In the genomic region with DNA sequence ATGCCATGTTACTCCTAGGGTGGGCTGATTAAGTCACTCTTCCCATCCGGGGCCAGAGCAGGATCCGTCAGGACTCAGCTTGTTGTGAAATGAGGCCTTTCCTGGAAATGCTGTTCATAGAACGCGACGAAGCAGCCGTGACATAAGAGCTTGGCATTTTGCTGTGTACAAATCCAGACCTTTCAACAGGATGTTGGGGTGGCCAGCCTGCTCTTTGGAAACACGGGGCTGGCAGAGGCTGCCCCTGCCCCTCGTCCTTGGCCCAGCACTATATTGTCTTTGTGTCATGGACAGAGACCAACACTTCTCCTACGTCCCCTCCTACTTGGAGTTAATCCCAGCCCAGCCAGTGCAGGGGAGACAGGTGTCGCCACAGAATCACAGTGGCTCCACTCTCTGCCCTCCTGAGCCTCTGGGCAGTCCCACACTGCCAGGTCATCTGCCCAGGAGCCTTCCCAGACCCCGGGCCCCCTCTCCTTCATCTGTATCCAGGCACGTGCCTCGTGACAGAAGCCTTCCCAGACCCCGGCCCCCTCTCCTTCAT, we compare ENCODE assay signal across 11 cellular contexts. TPM values are rescaled to one million over a fixed set of nuclear protein-coding genes. Genes with fewer than 3 reads are reported as not detected.
DNase-seq lines count a peak whose midpoint lies in the region; ATAC-seq and TF ChIP-seq lines count a peak whose summit lies in the region.
"Had no signal": no experiment of that assay in that cellular context is flagged by ENCODE, and none has a peak within 500 bp of the region (broad histone marks: within the 10 kb centered on the region; RNA-seq: fewer than 3 reads in every experiment).

No MANE protein-coding gene starts in this region.

- ATAC-seq in gastrocnemius medialis, result peak; percentile 70 to 95
- no peak for ATAC-seq in GM19328 (IDR thresholded peaks at IDR 0.05; ENCODE audit: unreplicated experiment)

- DNase-seq in H4 (ENCODE audit: low spot score) (peak; percentile 14), astrocyte of the spinal cord (ENCODE audit: low read depth, low spot score) (peak; percentile 22), right atrium auricular region (ENCODE audit: low spot score) (peak; percentile 72), gastrocnemius medialis (peak in 1 of 2 donors; percentile 57), middle frontal gyrus (ENCODE audit: extremely low spot score, low spot score) (no peak), MG63 (no peak)
- no peak for DNase-seq in activated CD4-positive, alpha-beta T cell treated with anti-CD3 and anti-CD28 coated beads, Interleukin-2, amount 10 ng/mL, durations not matched to agents 7 days and 5 days
- DNase-seq: glutamatergic neuron; stimulated activated CD4-positive, alpha-beta T cell treated with anti-CD3 and anti-CD28 coated beads, Interleukin-12 subunit alpha, Interleukin-12 subunit beta, amount 100 ng/mL, for 4 hours; WERI-Rb-1 had no signal

- CTCF ChIA-PET in activated CD4-positive, alpha-beta T cell treated with anti-CD3 and anti-CD28 coated beads, Interleukin-2, amount 10 ng/mL, durations not matched to agents 7 days and 5 days (lab: Charles Lee), result no interaction called here

- TF ChIP-seq POLR2A in gastrocnemius medialis (IDR thresholded peaks at IDR 0.05), result no peak

- in situ Hi-C loops in astrocyte of the spinal cord (cut with HindIII; ENCODE audit: low sequenced_read_pairs) (no loop called here), gastrocnemius medialis (cut with MboI; ENCODE audit: low sequenced_read_pairs in 4 of 4) (no loop called here)

- H3K4me1 Mint-ChIP-seq in activated CD4-positive, alpha-beta T cell treated with anti-CD3 and anti-CD28 coated beads, Interleukin-2, amount 10 ng/mL, durations not matched to agents 7 days and 5 days, result peaks cover 1% of the 10 kb centered on the region

- no peak for TF ChIP-seq CTCF in astrocyte of the spinal cord (IDR thresholded peaks at IDR 0.05; ENCODE audit: low read depth, low read length)
- TF ChIP-seq CTCF in right atrium auricular region (IDR thresholded peaks at IDR 0.05), result no peak
- TF ChIP-seq CTCF in gastrocnemius medialis (IDR thresholded peaks at IDR 0.05 in 4 of 5, conservative IDR thresholded peaks at IDR 0.05 in 1 of 5), result no peak

- H3K27ac ChIP-seq in right atrium auricular region, result peak overlapping the region in 1 of 2 donors; percentile 31
- H3K27ac ChIP-seq in gastrocnemius medialis, result peak overlapping the region in 3 of 4 donors; percentile 61 to 64 (median 63)
- H3K27ac ChIP-seq: WERI-Rb-1 had no signal

- H3K9me3 ChIP-seq in right atrium auricular region, result no peaks in the 10 kb centered on the region
- H3K9me3 ChIP-seq in gastrocnemius medialis, result no peaks in the 10 kb centered on the region
- H3K9me3 ChIP-seq in MG63, result no peaks in the 10 kb centered on the region

- peaks cover 10% of the 10 kb centered on the region for H3K27me3 Mint-ChIP-seq in activated CD4-positive, alpha-beta T cell treated with anti-CD3 and anti-CD28 coated beads, Interleukin-2, amount 10 ng/mL, durations not matched to agents 7 days and 5 days

- no peaks in the 10 kb centered on the region for H3K9me3 Mint-ChIP-seq in activated CD4-positive, alpha-beta T cell treated with anti-CD3 and anti-CD28 coated beads, Interleukin-2, amount 10 ng/mL, durations not matched to agents 7 days and 5 days

- no peaks in the 10 kb centered on the region for H3K4me1 ChIP-seq in right atrium auricular region
- peaks cover 0 to 6% of the 10 kb centered on the region in 2 donors for H3K4me1 ChIP-seq in gastrocnemius medialis

- H3K36me3 ChIP-seq in right atrium auricular region (no peaks in the 10 kb centered on the region), gastrocnemius medialis (no peaks in the 10 kb centered on the region), MG63 (no peaks in the 10 kb centered on the region)
- H3K36me3 ChIP-seq: WERI-Rb-1 had no signal

- intact Hi-C loops in gastrocnemius medialis (cut with DNase I; ENCODE audit: low total_unique reads), result loop anchor here (2.0 kb wide), 1 partner anchor 19 kb away; a partner anchor contains a TSS

- POLR2A ChIA-PET in activated CD4-positive, alpha-beta T cell treated with anti-CD3 and anti-CD28 coated beads, Interleukin-2, amount 10 ng/mL, durations not matched to agents 7 days and 5 days (lab: Charles Lee), result no interaction called here

- H3K36me3 Mint-ChIP-seq in activated CD4-positive, alpha-beta T cell treated with anti-CD3 and anti-CD28 coated beads, Interleukin-2, amount 10 ng/mL, durations not matched to agents 7 days and 5 days (ENCODE audit: low read depth), result no peaks in the 10 kb centered on the region

- no peaks in the 10 kb centered on the region for H3K27me3 ChIP-seq in right atrium auricular region
- no peaks in the 10 kb centered on the region for H3K27me3 ChIP-seq in gastrocnemius medialis
- H3K27me3 ChIP-seq in MG63, result no peaks in the 10 kb centered on the region

- no peak overlapping the region for H3K4me3 Mint-ChIP-seq in activated CD4-positive, alpha-beta T cell treated with anti-CD3 and anti-CD28 coated beads, Interleukin-2, amount 10 ng/mL, durations not matched to agents 7 days and 5 days

- H3K27ac Mint-ChIP-seq in activated CD4-positive, alpha-beta T cell treated with anti-CD3 and anti-CD28 coated beads, Interleukin-2, amount 10 ng/mL, durations not matched to agents 7 days and 5 days, result no peak overlapping the region

- no peak overlapping the region for H3K4me3 ChIP-seq in astrocyte of the spinal cord (ENCODE audit: low read depth, low read length)
- H3K4me3 ChIP-seq in right atrium auricular region, result no peak overlapping the region
- no peak overlapping the region for H3K4me3 ChIP-seq in gastrocnemius medialis
- H3K4me3 ChIP-seq in MG63, result no peak overlapping the region

RNA-seq across cellular contexts. Expression of a gene that starts 18.6 kb away (rescaled TPM):
- total RNA-seq in H4 (2014; rRNA removed; shearing (Covaris generic)), result 87.3 and 145 TPM in 2 replicates
- total RNA-seq in right atrium auricular region (100 to 1,000 TPM; 175 to 205 TPM), gastrocnemius medialis (100 to 1,000 TPM; 313 to 538 (median 374) TPM)
- total RNA-seq in activated CD4-positive, alpha-beta T cell treated with anti-CD3 and anti-CD28 coated beads, Interleukin-2, amount 10 ng/mL, durations not matched to agents 7 days and 5 days, result 100 to 1,000 TPM; 176 to 179 TPM
- total RNA-seq in MG63 (2014; rRNA removed; shearing (Covaris generic); ENCODE audit: low replicate concordance), result 180 and 183 TPM in 2 replicates

Comparison
In these comparisons a context has a peak if more than half of its experiments do, and no peak if none do; other contexts are left out.
1. DNase-seq: peak in H4 (single experiment), astrocyte of the spinal cord (single experiment) and right atrium auricular region (single experiment); none in activated CD4-positive, alpha-beta T cell treated with anti-CD3 and anti-CD28 coated beads, Interleukin-2, amount 10 ng/mL, durations not matched to agents 7 days and 5 days (single experiment), middle frontal gyrus (single experiment) and MG63 (single experiment).